Comparison of ENCODE assay signal across 8 cellular contexts in genomic region chr22:26658671-26659478, GRCh38.
DNase-seq lines count a peak whose midpoint lies in the region; TF ChIP-seq lines count a peak whose summit lies in the region.

No MANE protein-coding gene starts in this region.

- peaks cover 28% of the 10 kb centered on the region for H3K27me3 ChIP-seq in NT2/D1 (ENCODE audit: insufficient read depth, insufficient read length)

- H3K27me3 Mint-ChIP-seq in nephron progenitor cell (ENCODE audit: low read depth, poor library complexity) = peaks cover 55% of the 10 kb centered on the region
- no peaks in the 10 kb centered on the region for H3K27me3 Mint-ChIP-seq in stimulated activated naive CD8-positive, alpha-beta T cell treated with anti-CD3 and anti-CD28 coated beads, Interleukin-15, Interleukin-2, amounts not matched to agents 100 ng/mL and 50 ng/mL, for 24 hours

- H3K4me1 ChIP-seq in NT2/D1 (ENCODE audit: insufficient read depth, insufficient read length) = peaks cover 9% of the 10 kb centered on the region

- H3K36me3 ChIP-seq in NT2/D1 (ENCODE audit: insufficient read depth, insufficient read length, low read length) = no peaks in the 10 kb centered on the region

- peak overlapping the region; percentile 11 for H3K9ac ChIP-seq in NT2/D1 (ENCODE audit: insufficient read length, low read depth)

- H3K9me3 ChIP-seq in NT2/D1 (ENCODE audit: insufficient read depth, low read length) = no peaks in the 10 kb centered on the region

- H3K4me1 Mint-ChIP-seq in nephron progenitor cell = peaks cover 28% of the 10 kb centered on the region
- peaks cover 30% of the 10 kb centered on the region for H3K4me1 Mint-ChIP-seq in stimulated activated naive CD8-positive, alpha-beta T cell treated with anti-CD3 and anti-CD28 coated beads, Interleukin-15, Interleukin-2, amounts not matched to agents 100 ng/mL and 50 ng/mL, for 24 hours (ENCODE audit: low read depth)

- no peaks in the 10 kb centered on the region for H3K36me3 Mint-ChIP-seq in nephron progenitor cell (ENCODE audit: low read depth)
- H3K36me3 Mint-ChIP-seq in stimulated activated naive CD8-positive, alpha-beta T cell treated with anti-CD3 and anti-CD28 coated beads, Interleukin-15, Interleukin-2, amounts not matched to agents 100 ng/mL and 50 ng/mL, for 24 hours (ENCODE audit: low read depth) = no peaks in the 10 kb centered on the region

- no peak for TF ChIP-seq CTCF in epithelial cell of esophagus (IDR thresholded peaks at IDR 0.05; ENCODE audit: insufficient read depth, low read depth, low read length, missing control alignments)
- TF ChIP-seq CTCF in nephron progenitor cell (IDR thresholded peaks at IDR 0.05) = no peak

- peak overlapping the region; percentile 78 for H3K4me3 Mint-ChIP-seq in nephron progenitor cell
- H3K4me3 Mint-ChIP-seq in stimulated activated naive CD8-positive, alpha-beta T cell treated with anti-CD3 and anti-CD28 coated beads, Interleukin-15, Interleukin-2, amounts not matched to agents 100 ng/mL and 50 ng/mL, for 24 hours = peak overlapping the region; percentile 83

- no peaks in the 10 kb centered on the region for H3K9me3 Mint-ChIP-seq in nephron progenitor cell
- H3K9me3 Mint-ChIP-seq in stimulated activated naive CD8-positive, alpha-beta T cell treated with anti-CD3 and anti-CD28 coated beads, Interleukin-15, Interleukin-2, amounts not matched to agents 100 ng/mL and 50 ng/mL, for 24 hours = no peaks in the 10 kb centered on the region

- H3K27ac Mint-ChIP-seq in nephron progenitor cell = no peak overlapping the region
- peak overlapping the region; percentile 76 for H3K27ac Mint-ChIP-seq in stimulated activated naive CD8-positive, alpha-beta T cell treated with anti-CD3 and anti-CD28 coated beads, Interleukin-15, Interleukin-2, amounts not matched to agents 100 ng/mL and 50 ng/mL, for 24 hours

- H3K4me3 ChIP-seq in NT2/D1 (ENCODE audit: insufficient read length, low read depth) (peak overlapping the region; percentile 36), epithelial cell of esophagus (ENCODE audit: low read length) (no peak overlapping the region)

- DNase-seq in NCI-H2081 (lab: John Stamatoyannopoulos, UW) (peak; percentile 70 to 85), NCI-H2081 treated with DMSO at 0.1 percent for 48 hours (lab: John Stamatoyannopoulos, UW) (no peak), HS-27A (ENCODE audit: low read depth) (peak; percentile 77), NT2/D1 (ENCODE audit: low read depth, low spot score) (peak; percentile 91), epithelial cell of esophagus (ENCODE audit: low read depth) (peak; percentile 97), nephron progenitor cell (peak; percentile 60)
- peak; percentile 86 for DNase-seq in activated CD8-positive, alpha-beta memory T cell treated with anti-CD3 and anti-CD28 coated beads, Interleukin-2, amount 50 U/mL, for 4 hours
